In the genomic region with DNA sequence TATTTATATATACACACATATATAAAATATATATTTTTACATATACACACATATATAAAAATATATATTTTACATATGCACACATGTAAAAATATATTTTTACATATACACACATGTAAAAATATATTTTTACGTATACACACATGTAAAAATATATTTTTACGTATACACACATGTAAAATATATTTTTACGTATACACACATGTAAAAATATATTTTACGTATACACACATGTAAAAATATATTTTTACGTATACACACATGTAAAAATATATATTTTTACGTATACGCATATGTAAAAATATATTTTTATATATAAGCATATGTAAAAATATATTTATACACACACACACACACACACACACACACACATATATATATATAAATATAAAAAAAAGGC, we compare ENCODE assay signal across 1 cellular context.
TF ChIP-seq lines count a peak whose summit lies in the region.

No MANE protein-coding gene starts in this region.

TF ChIP-seq in K562, 482 proteins besides CTCF, POLR2A, EP300 and RAD21 (continued from another document):
- peak; percentile 67; the same call in 1 of the 2 replicates for TF ChIP-seq TSHZ1 (CRISPR knock-in tag; IDR thresholded peaks at IDR 0.05)
- peak; percentile 48; the same call in 1 of the 2 replicates for TF ChIP-seq HSF4 (CRISPR knock-in tag; IDR thresholded peaks at IDR 0.05; ENCODE audit: borderline replicate concordance)
- peak; percentile 18; the same call in 1 of the 2 replicates for TF ChIP-seq ZNF583 (CRISPR knock-in tag; IDR thresholded peaks at IDR 0.05)
- peak; percentile 100 for TF ChIP-seq SLC30A9 (CRISPR knock-in tag; IDR thresholded peaks at IDR 0.05)
- TF ChIP-seq PPARD (CRISPR knock-in tag; IDR thresholded peaks at IDR 0.05), result peak; percentile 97
- peak; percentile 78; the same call in 1 of the 2 replicates for TF ChIP-seq RHOXF2B (CRISPR knock-in tag; conservative IDR thresholded peaks at IDR 0.05)
